Comparison of ENCODE assay signal across 14 cellular contexts in genomic region chr10:31075434-31075833, GRCh38. TPM values are rescaled to one million over a fixed set of nuclear protein-coding genes. Genes with fewer than 3 reads are reported as not detected.
DNase-seq lines count a peak whose midpoint lies in the region; ATAC-seq and TF ChIP-seq lines count a peak whose summit lies in the region.
"Had no signal": no experiment of that assay in that cellular context is flagged by ENCODE, and none has a peak within 500 bp of the region (broad histone marks: within the 10 kb centered on the region; RNA-seq: fewer than 3 reads in every experiment).

No MANE protein-coding gene starts in this region.

- H3K9ac ChIP-seq in SK-N-SH (no peak overlapping the region), adipocyte (ENCODE audit: low read length) (peak overlapping the region; percentile 4)

- no peak overlapping the region for H3K4me2 ChIP-seq in SK-N-SH

- no peaks in the 10 kb centered on the region for H3F3A ChIP-seq in SK-N-SH (replicated peaks; ENCODE audit: insufficient read depth)

- H3K9me3 ChIP-seq in SK-N-SH (no peaks in the 10 kb centered on the region), adipocyte (ENCODE audit: control insufficient read depth, low read length) (no peaks in the 10 kb centered on the region), tibial artery (no peaks in the 10 kb centered on the region)

- DNase-seq in SK-N-SH: no peak
- peak; percentile 79 for DNase-seq in adipocyte (ENCODE audit: low read depth)
- peak; percentile 59 for DNase-seq in fibroblast of the conjunctiva (ENCODE audit: low read depth)
- DNase-seq in tibial artery: no peak
- DNase-seq in activated CD8-positive, alpha-beta memory T cell treated with anti-CD3 and anti-CD28 coated beads, Interleukin-2, amount 50 U/mL, for 4 hours: no peak
- no peak for DNase-seq in NCI-H446 treated with DMSO at 0.1 percent for 48 hours (lab: John Stamatoyannopoulos, UW)
- DNase-seq: activated CD4-positive, alpha-beta T cell treated with anti-CD3 and anti-CD28 coated beads for 36 hours; NCI-H1105 treated with DMSO at 0.1 percent for 48 hours; NCI-H82 had no signal

- H3K4me3 ChIP-seq in SK-N-SH (ENCODE audit: low read depth in 2 of 2, low read length in 1 of 2): no peak overlapping the region
- H3K4me3 ChIP-seq in adipocyte (ENCODE audit: low read length): no peak overlapping the region
- no peak overlapping the region for H3K4me3 ChIP-seq in tibial artery

- ATAC-seq in SK-N-SH treated with all-trans-retinoic acid at 6 μM for 48 hours (peak; percentile 61; the same call in 2 of the 3 replicates), GM19455 (IDR thresholded peaks at IDR 0.05; ENCODE audit: unreplicated experiment) (no peak)
- ATAC-seq: activated CD4-positive, alpha-beta T cell treated with anti-CD3 and anti-CD28 coated beads for 36 hours; activated T-helper 17 cell treated with anti-CD3 and anti-CD28 coated beads, Interleukin-2, amount 50 U/mL, for 72 hours had no signal

- H3K36me3 ChIP-seq in SK-N-SH (replicated peaks in 1 of 2; ENCODE audit: control insufficient read depth in 1 of 2, insufficient read depth in 2 of 2, low read length in 1 of 2) (no peaks in the 10 kb centered on the region), adipocyte (ENCODE audit: control insufficient read depth, insufficient read depth, low read length, severe bottlenecking) (no peaks in the 10 kb centered on the region), tibial artery (no peaks in the 10 kb centered on the region)

- H2AFZ ChIP-seq in SK-N-SH (ENCODE audit: low read depth): no peak overlapping the region

- CTCF ChIA-PET in SK-N-SH (lab: Yijun Ruan, JAX): interaction anchor here (1.5 kb wide), 1 partner anchor 11 kb away, joined by 3 read pairs; no protein-coding TSS in a partner anchor

- intact Hi-C loops in tibial artery (cut with DNase I; ENCODE audit: low total_unique reads): loop anchor here (5.0 to 10.0 kb wide), 2 partner anchors 38 to 49 kb away; no protein-coding TSS in a partner anchor

- H3K27ac ChIP-seq in SK-N-SH (ENCODE audit: low read depth in 2 of 2, low read length in 1 of 2): no peak overlapping the region
- peak overlapping the region; percentile 5 to 15 for H3K27ac ChIP-seq in tibial artery
- H3K27ac ChIP-seq: 22Rv1, HL-60 had no signal

- no peaks in the 10 kb centered on the region for H3K9me2 ChIP-seq in SK-N-SH

- TF ChIP-seq RAD21 in SK-N-SH (IDR thresholded peaks at IDR 0.05; ENCODE audit: low read length): no peak

- no peak for TF ChIP-seq EP300 in SK-N-SH (IDR thresholded peaks at IDR 0.05; ENCODE audit: borderline replicate concordance in 1 of 2, low read depth in 1 of 2, low read length in 1 of 2)

- H3K79me2 ChIP-seq in SK-N-SH (ENCODE audit: insufficient read depth): no peaks in the 10 kb centered on the region

- WGBS in SK-N-SH (ENCODE audit: low lambda C conversion rate): 43% methylated on average over 4 of the region's 4 CpGs

- no peaks in the 10 kb centered on the region for H4K20me1 ChIP-seq in SK-N-SH (ENCODE audit: insufficient read depth)

- H3K4me1 ChIP-seq in SK-N-SH (ENCODE audit: control insufficient read depth in 1 of 2, insufficient read depth in 2 of 2, low read depth in 1 of 2, low read length in 1 of 2) (0 out of 4 replicates have a peak, but pooled peaks cover 0 to 9% of the 10 kb centered on the region in 2 experiments), adipocyte (ENCODE audit: control insufficient read depth, insufficient read depth, low read length) (peaks cover 44% of the 10 kb centered on the region), tibial artery (peaks cover 0 to 54% (median 25%) of the 10 kb centered on the region in 4 donors)

- POLR2A ChIA-PET in SK-N-SH (lab: Yijun Ruan, JAX): no interaction called here

- TF ChIP-seq CTCF in SK-N-SH (IDR thresholded peaks at IDR 0.05): no peak
- TF ChIP-seq CTCF in tibial artery (IDR thresholded peaks at IDR 0.05): no peak

- H3K27me3 ChIP-seq in SK-N-SH (ENCODE audit: insufficient read depth) (no peaks in the 10 kb centered on the region), adipocyte (replicated peaks; ENCODE audit: control insufficient read depth, insufficient read depth, low read length) (no peaks in the 10 kb centered on the region), tibial artery (no peaks in the 10 kb centered on the region)

TF ChIP-seq in SK-N-SH treated with all-trans-retinoic acid at 6 μM for 48 hours, 23 proteins besides CTCF, POLR2A, EP300 and RAD21:
- TF ChIP-seq ZNF70 (CRISPR knock-in tag; IDR thresholded peaks at IDR 0.05): no peak

TF ChIP-seq in SK-N-SH, 30 proteins besides CTCF, POLR2A, EP300 and RAD21:
- TF ChIP-seq JUND (IDR thresholded peaks at IDR 0.05): no peak
- no peak for TF ChIP-seq GATA2 (CRISPR knock-in tag; IDR thresholded peaks at IDR 0.05)
- no peak for TF ChIP-seq FOXJ3 (CRISPR knock-in tag; IDR thresholded peaks at IDR 0.05)
- no peak for TF ChIP-seq MAX (IDR thresholded peaks at IDR 0.05; ENCODE audit: low read depth)
- TF ChIP-seq MXI1 (IDR thresholded peaks at IDR 0.05; ENCODE audit: low read depth, low read length): no peak
- TF ChIP-seq TAF1 (IDR thresholded peaks at IDR 0.05; ENCODE audit: borderline replicate concordance, low read depth, low read length): no peak
- TF ChIP-seq EZH2phosphoT487 (IDR thresholded peaks at IDR 0.05; ENCODE audit: borderline replicate concordance, low read depth): no peak
- no peak for TF ChIP-seq GABPA (IDR thresholded peaks at IDR 0.05; ENCODE audit: low read depth)

RNA-seq across cellular contexts. Expression of gene ZNF438, which starts 43.8 kb away (rescaled TPM):
- polyA plus RNA-seq in SK-N-SH (2012; rRNA removed): 2.1 and 2.5 TPM in 2 replicates
- polyA plus RNA-seq in SK-N-SH (2012; cell fraction: cytosol; rRNA removed): 2.4 and 2.6 TPM in 2 replicates
- polyA plus RNA-seq in SK-N-SH (2012; cell fraction: nucleus; rRNA removed): 2.1 and 3.4 TPM in 2 replicates

Comparison
In these comparisons a context has a peak if more than half of its experiments do, and no peak if none do; other contexts are left out.
1. DNase-seq: peak in adipocyte (single experiment) and fibroblast of the conjunctiva (single experiment); none in SK-N-SH (single experiment), tibial artery (0 of 2), activated CD8-positive, alpha-beta memory T cell treated with anti-CD3 and anti-CD28 coated beads, Interleukin-2, amount 50 U/mL, for 4 hours (single experiment) and NCI-H446 treated with DMSO at 0.1 percent for 48 hours (single experiment).
2. H3K27ac ChIP-seq: peak in tibial artery (2 of 2); none in SK-N-SH (0 of 2).